In the genomic region with DNA sequence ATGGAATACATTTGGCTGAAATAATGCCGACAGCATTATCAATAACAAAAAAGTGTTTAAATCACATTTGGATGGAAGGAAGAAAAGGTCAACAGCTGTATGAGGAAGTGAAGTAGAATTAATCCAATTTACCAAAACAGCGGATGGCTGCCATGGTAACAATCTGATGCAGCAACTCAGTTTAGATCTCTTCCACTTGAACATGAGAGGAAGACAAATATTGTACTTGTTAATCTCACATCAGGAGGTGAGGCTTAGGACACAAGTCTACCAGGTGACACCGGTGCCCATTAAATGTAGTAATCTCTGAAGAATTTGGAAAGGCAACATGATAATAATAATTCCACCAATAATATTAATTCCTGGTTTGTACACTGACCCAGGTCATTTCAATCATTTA, we compare ENCODE assay signal across 14 cellular contexts.
DNase-seq lines count a peak whose midpoint lies in the region; ATAC-seq and TF ChIP-seq lines count a peak whose summit lies in the region.
"Had no signal": no experiment of that assay in that cellular context is flagged by ENCODE, and none has a peak within 500 bp of the region (broad histone marks: within the 10 kb centered on the region; RNA-seq: fewer than 3 reads in every experiment).

No MANE protein-coding gene starts in this region.

- H3K9me3 ChIP-seq in RWPE2 (ENCODE audit: severe bottlenecking) (no peaks in the 10 kb centered on the region), mucosa of stomach (ENCODE audit: control insufficient read depth, low read length) (no peaks in the 10 kb centered on the region)

- H3K4me1 ChIP-seq in RWPE2 (ENCODE audit: insufficient read depth, poor library complexity, severe bottlenecking) (peaks cover 9% of the 10 kb centered on the region), mucosa of stomach (ENCODE audit: control insufficient read depth, insufficient read depth, low read length) (peaks cover 14% of the 10 kb centered on the region)

- no peak for ATAC-seq in RWPE2 (ENCODE audit: low read depth)
- ATAC-seq in HG02588 (IDR thresholded peaks at IDR 0.05; ENCODE audit: unreplicated experiment) = no peak
- ATAC-seq in GM18868 (IDR thresholded peaks at IDR 0.05; ENCODE audit: unreplicated experiment) = no peak
- no peak for ATAC-seq in stimulated activated naive CD8-positive, alpha-beta T cell treated with anti-CD3 and anti-CD28 coated beads, Interleukin-15, amount 100 ng/mL, for 72 hours
- no peak for ATAC-seq in HG03354 (IDR thresholded peaks at IDR 0.05; ENCODE audit: poor library complexity, severe bottlenecking, unreplicated experiment)
- ATAC-seq: stimulated activated naive CD8-positive, alpha-beta T cell treated with anti-CD3 and anti-CD28 coated beads, Interleukin-15, Interleukin-2, amounts not matched to agents 100 U/mL and 50 U/mL, for 24 hours had no signal

- H3K4me3 Mint-ChIP-seq in stimulated activated naive CD8-positive, alpha-beta T cell treated with anti-CD3 and anti-CD28 coated beads, Interleukin-15, amount 100 ng/mL, for 72 hours = no peak overlapping the region
- H3K4me3 Mint-ChIP-seq: activated naive CD8-positive, alpha-beta T cell; central memory CD8-positive, alpha-beta T cell had no signal

- H3K27ac ChIP-seq in RWPE2 (ENCODE audit: poor library complexity, severe bottlenecking) = peak overlapping the region; percentile 6
- H3K27ac ChIP-seq: WERI-Rb-1 had no signal

- no peak overlapping the region for H3K27ac Mint-ChIP-seq in stimulated activated naive CD8-positive, alpha-beta T cell treated with anti-CD3 and anti-CD28 coated beads, Interleukin-15, amount 100 ng/mL, for 72 hours
- H3K27ac Mint-ChIP-seq: activated naive CD8-positive, alpha-beta T cell had no signal

- peaks cover 62% of the 10 kb centered on the region for H3K27me3 Mint-ChIP-seq in stimulated activated naive CD8-positive, alpha-beta T cell treated with anti-CD3 and anti-CD28 coated beads, Interleukin-15, amount 100 ng/mL, for 72 hours

- H3K4me1 Mint-ChIP-seq in stimulated activated naive CD8-positive, alpha-beta T cell treated with anti-CD3 and anti-CD28 coated beads, Interleukin-15, amount 100 ng/mL, for 72 hours = no peaks in the 10 kb centered on the region
- H3K4me1 Mint-ChIP-seq: central memory CD8-positive, alpha-beta T cell had no signal

- H3K4me3 ChIP-seq in RWPE2 (ENCODE audit: severe bottlenecking) (no peak overlapping the region), mucosa of stomach (ENCODE audit: low read length) (peak overlapping the region; percentile 37)

- peak overlapping the region; percentile 63 for H3K9ac ChIP-seq in mucosa of stomach (ENCODE audit: low read length)

- no peaks in the 10 kb centered on the region for H3K36me3 ChIP-seq in RWPE2 (ENCODE audit: low read depth)
- H3K36me3 ChIP-seq in mucosa of stomach (ENCODE audit: control insufficient read depth, insufficient read depth, low read length) = no peaks in the 10 kb centered on the region
- H3K36me3 ChIP-seq: WERI-Rb-1 had no signal

- peaks cover 2 to 3% of the 10 kb centered on the region in 2 donors for H3K9me3 Mint-ChIP-seq in stimulated activated naive CD8-positive, alpha-beta T cell treated with anti-CD3 and anti-CD28 coated beads, Interleukin-15, amount 100 ng/mL, for 72 hours

- TF ChIP-seq CTCF in RWPE2 (IDR thresholded peaks at IDR 0.05; ENCODE audit: poor library complexity, severe bottlenecking) = no peak

- peak; percentile 94 for DNase-seq in DMS153 treated with DMSO at 0.1 percent for 48 hours (lab: John Stamatoyannopoulos, UW; ENCODE audit: unreplicated experiment)
- peak; percentile 60 for DNase-seq in NCI-H2081 treated with DMSO at 0.1 percent for 48 hours (lab: John Stamatoyannopoulos, UW)
- no peak for DNase-seq in RWPE2 (ENCODE audit: low spot score)
- no peak for DNase-seq in stimulated activated naive CD8-positive, alpha-beta T cell treated with anti-CD3 and anti-CD28 coated beads, Interleukin-15, amount 100 ng/mL, for 72 hours
- DNase-seq: activated CD8-positive, alpha-beta memory T cell treated with anti-CD3 and anti-CD28 coated beads, Interleukin-2, amount 50 U/mL, for 48 hours; SHP77 treated with DMSO at 0.1 percent for 48 hours; stimulated activated naive CD8-positive, alpha-beta T cell treated with anti-CD3 and anti-CD28 coated beads, Interleukin-15, Interleukin-2, amounts not matched to agents 100 U/mL and 50 U/mL, for 24 hours; WERI-Rb-1 had no signal

- H3K27me3 ChIP-seq in RWPE2 (ENCODE audit: insufficient read depth, poor library complexity, severe bottlenecking) (no peaks in the 10 kb centered on the region), mucosa of stomach (ENCODE audit: control insufficient read depth, insufficient read depth, low read length) (no peaks in the 10 kb centered on the region)

Comparison
In these comparisons a context has a peak if more than half of its experiments do, and no peak if none do; other contexts are left out.
1. DNase-seq: peak in DMS153 treated with DMSO at 0.1 percent for 48 hours (single experiment) and NCI-H2081 treated with DMSO at 0.1 percent for 48 hours (single experiment); none in RWPE2 (single experiment) and stimulated activated naive CD8-positive, alpha-beta T cell treated with anti-CD3 and anti-CD28 coated beads, Interleukin-15, amount 100 ng/mL, for 72 hours (0 of 2).